In the genomic region with DNA sequence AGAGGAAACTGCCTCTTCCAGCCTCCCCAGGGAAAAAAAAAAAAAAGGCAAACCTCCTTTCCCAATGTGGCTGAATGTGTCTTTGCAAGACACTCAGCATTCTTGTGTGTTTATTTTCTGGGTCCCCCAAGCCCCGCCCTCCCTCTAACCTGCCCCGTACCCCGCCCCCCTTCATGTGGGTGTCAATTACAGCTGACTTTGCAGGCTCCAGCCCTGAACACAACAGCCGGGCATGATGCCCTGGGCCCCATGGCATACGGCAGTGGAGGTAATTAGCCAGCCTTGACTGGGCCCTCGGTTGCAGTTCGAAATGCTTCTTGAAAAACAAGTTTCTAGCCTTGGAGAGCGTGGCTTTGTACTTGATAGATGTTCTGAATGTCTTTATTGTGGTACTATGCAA, we compare ENCODE assay signal across 1 cellular context.
TF ChIP-seq lines count a peak whose summit lies in the region.

No MANE protein-coding gene starts in this region.

TF ChIP-seq in GM23338, 12 proteins besides CTCF, POLR2A, EP300 and RAD21 (continued from another document):
- TF ChIP-seq, protein P1, sequence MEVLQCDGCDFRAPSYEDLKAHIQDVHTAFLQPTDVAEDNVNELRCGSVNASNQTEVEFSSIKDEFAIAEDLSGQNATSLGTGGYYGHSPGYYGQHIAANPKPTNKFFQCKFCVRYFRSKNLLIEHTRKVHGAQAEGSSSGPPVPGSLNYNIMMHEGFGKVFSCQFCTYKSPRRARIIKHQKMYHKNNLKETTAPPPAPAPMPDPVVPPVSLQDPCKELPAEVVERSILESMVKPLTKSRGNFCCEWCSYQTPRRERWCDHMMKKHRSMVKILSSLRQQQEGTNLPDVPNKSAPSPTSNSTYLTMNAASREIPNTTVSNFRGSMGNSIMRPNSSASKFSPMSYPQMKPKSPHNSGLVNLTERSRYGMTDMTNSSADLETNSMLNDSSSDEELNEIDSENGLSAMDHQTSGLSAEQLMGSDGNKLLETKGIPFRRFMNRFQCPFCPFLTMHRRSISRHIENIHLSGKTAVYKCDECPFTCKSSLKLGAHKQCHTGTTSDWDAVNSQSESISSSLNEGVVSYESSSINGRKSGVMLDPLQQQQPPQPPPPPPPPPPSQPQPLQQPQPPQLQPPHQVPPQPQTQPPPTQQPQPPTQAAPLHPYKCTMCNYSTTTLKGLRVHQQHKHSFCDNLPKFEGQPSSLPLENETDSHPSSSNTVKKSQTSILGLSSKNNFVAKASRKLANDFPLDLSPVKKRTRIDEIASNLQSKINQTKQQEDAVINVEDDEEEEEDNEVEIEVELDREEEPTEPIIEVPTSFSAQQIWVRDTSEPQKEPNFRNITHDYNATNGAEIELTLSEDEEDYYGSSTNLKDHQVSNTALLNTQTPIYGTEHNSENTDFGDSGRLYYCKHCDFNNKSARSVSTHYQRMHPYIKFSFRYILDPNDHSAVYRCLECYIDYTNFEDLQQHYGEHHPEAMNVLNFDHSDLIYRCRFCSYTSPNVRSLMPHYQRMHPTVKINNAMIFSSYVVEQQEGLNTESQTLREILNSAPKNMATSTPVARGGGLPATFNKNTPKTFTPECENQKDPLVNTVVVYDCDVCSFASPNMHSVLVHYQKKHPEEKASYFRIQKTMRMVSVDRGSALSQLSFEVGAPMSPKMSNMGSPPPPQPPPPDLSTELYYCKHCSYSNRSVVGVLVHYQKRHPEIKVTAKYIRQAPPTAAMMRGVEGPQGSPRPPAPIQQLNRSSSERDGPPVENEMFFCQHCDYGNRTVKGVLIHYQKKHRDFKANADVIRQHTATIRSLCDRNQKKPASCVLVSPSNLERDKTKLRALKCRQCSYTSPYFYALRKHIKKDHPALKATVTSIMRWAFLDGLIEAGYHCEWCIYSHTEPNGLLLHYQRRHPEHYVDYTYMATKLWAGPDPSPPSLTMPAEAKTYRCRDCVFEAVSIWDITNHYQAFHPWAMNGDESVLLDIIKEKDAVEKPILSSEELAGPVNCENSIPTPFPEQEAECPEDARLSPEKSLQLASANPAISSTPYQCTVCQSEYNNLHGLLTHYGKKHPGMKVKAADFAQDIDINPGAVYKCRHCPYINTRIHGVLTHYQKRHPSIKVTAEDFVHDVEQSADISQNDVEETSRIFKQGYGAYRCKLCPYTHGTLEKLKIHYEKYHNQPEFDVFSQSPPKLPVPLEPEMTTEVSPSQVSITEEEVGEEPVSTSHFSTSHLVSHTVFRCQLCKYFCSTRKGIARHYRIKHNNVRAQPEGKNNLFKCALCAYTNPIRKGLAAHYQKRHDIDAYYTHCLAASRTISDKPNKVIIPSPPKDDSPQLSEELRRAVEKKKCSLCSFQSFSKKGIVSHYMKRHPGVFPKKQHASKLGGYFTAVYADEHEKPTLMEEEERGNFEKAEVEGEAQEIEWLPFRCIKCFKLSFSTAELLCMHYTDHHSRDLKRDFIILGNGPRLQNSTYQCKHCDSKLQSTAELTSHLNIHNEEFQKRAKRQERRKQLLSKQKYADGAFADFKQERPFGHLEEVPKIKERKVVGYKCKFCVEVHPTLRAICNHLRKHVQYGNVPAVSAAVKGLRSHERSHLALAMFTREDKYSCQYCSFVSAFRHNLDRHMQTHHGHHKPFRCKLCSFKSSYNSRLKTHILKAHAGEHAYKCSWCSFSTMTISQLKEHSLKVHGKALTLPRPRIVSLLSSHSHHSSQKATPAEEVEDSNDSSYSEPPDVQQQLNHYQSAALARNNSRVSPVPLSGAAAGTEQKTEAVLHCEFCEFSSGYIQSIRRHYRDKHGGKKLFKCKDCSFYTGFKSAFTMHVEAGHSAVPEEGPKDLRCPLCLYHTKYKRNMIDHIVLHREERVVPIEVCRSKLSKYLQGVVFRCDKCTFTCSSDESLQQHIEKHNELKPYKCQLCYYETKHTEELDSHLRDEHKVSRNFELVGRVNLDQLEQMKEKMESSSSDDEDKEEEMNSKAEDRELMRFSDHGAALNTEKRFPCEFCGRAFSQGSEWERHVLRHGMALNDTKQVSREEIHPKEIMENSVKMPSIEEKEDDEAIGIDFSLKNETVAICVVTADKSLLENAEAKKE (CRISPR knock-in tag; IDR thresholded peaks at IDR 0.05) = no peak
- TF ChIP-seq EZH2phosphoT487 (IDR thresholded peaks at IDR 0.05; ENCODE audit: unreplicated experiment) = no peak
- no peak for TF ChIP-seq EZH2 (IDR thresholded peaks at IDR 0.05; ENCODE audit: low read depth, unreplicated experiment)
- TF ChIP-seq, protein P2, sequence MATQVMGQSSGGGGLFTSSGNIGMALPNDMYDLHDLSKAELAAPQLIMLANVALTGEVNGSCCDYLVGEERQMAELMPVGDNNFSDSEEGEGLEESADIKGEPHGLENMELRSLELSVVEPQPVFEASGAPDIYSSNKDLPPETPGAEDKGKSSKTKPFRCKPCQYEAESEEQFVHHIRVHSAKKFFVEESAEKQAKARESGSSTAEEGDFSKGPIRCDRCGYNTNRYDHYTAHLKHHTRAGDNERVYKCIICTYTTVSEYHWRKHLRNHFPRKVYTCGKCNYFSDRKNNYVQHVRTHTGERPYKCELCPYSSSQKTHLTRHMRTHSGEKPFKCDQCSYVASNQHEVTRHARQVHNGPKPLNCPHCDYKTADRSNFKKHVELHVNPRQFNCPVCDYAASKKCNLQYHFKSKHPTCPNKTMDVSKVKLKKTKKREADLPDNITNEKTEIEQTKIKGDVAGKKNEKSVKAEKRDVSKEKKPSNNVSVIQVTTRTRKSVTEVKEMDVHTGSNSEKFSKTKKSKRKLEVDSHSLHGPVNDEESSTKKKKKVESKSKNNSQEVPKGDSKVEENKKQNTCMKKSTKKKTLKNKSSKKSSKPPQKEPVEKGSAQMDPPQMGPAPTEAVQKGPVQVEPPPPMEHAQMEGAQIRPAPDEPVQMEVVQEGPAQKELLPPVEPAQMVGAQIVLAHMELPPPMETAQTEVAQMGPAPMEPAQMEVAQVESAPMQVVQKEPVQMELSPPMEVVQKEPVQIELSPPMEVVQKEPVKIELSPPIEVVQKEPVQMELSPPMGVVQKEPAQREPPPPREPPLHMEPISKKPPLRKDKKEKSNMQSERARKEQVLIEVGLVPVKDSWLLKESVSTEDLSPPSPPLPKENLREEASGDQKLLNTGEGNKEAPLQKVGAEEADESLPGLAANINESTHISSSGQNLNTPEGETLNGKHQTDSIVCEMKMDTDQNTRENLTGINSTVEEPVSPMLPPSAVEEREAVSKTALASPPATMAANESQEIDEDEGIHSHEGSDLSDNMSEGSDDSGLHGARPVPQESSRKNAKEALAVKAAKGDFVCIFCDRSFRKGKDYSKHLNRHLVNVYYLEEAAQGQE (IDR thresholded peaks at IDR 0.05; ENCODE audit: unreplicated experiment) = no peak
- no peak for TF ChIP-seq STAT1 (IDR thresholded peaks at IDR 0.05; ENCODE audit: unreplicated experiment)
- TF ChIP-seq, protein P3, sequence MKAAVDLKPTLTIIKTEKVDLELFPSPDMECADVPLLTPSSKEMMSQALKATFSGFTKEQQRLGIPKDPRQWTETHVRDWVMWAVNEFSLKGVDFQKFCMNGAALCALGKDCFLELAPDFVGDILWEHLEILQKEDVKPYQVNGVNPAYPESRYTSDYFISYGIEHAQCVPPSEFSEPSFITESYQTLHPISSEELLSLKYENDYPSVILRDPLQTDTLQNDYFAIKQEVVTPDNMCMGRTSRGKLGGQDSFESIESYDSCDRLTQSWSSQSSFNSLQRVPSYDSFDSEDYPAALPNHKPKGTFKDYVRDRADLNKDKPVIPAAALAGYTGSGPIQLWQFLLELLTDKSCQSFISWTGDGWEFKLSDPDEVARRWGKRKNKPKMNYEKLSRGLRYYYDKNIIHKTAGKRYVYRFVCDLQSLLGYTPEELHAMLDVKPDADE (IDR thresholded peaks at IDR 0.05) = no peak
- no peak for TF ChIP-seq NANOG (IDR thresholded peaks at IDR 0.05; ENCODE audit: borderline replicate concordance)
- no peak for TF ChIP-seq ZNF114 (CRISPR knock-in tag; IDR thresholded peaks at IDR 0.05)
- no peak for TF ChIP-seq POLR2AphosphoS5 (IDR thresholded peaks at IDR 0.05; ENCODE audit: low read depth)
- TF ChIP-seq CREB1 (CRISPR knock-in tag; IDR thresholded peaks at IDR 0.05; ENCODE audit: low read depth) = no peak
- TF ChIP-seq ZNF331 (CRISPR knock-in tag; IDR thresholded peaks at IDR 0.05; ENCODE audit: low read depth) = no peak
